9 cellular contexts compared by ENCODE assay signal in genomic region chr3:30347679-30348216, GRCh38.
DNase-seq lines count a peak whose midpoint lies in the region; ATAC-seq and TF ChIP-seq lines count a peak whose summit lies in the region.
"Had no signal": no experiment of that assay in that cellular context is flagged by ENCODE, and none has a peak within 500 bp of the region (broad histone marks: within the 10 kb centered on the region; RNA-seq: fewer than 3 reads in every experiment).

No MANE protein-coding gene starts in this region.

- peak overlapping the region in 1 of 3 donors; percentile 33 for H3K4me3 Mint-ChIP-seq in T-cell
- H3K4me3 Mint-ChIP-seq: nephron had no signal

- POLR2A ChIA-PET in T-cell (lab: Charles Lee) (interaction anchor here in 1 of 2 donors (0.6 kb wide), 1 partner anchor 316 kb away, joined by 3 read pairs; no protein-coding TSS in a partner anchor), OCI-LY7 (lab: Charles Lee) (interaction anchor here (0.6 to 1.1 kb wide), 3 partner anchors 9 to 1182 kb away, joined by 3 read pairs; no protein-coding TSS in a partner anchor)

- peaks cover 65 to 72% (median 69%) of the 10 kb centered on the region in 3 donors for H3K4me1 Mint-ChIP-seq in T-cell

- ATAC-seq in GM18511 (IDR thresholded peaks at IDR 0.05; ENCODE audit: unreplicated experiment) (peak; percentile 94), HG02884 (IDR thresholded peaks at IDR 0.05; ENCODE audit: unreplicated experiment) (peak; percentile 98), T-cell (replicated peaks in 1 of 4) (peak; percentile 79 to 95 (median 86)), GM19324 (IDR thresholded peaks at IDR 0.05; ENCODE audit: low FRiP score, unreplicated experiment) (no peak), heart right ventricle (no peak)

- TF ChIP-seq CTCF in fibroblast of villous mesenchyme (IDR thresholded peaks at IDR 0.05; ENCODE audit: insufficient read depth, low read depth, low read length) (no peak), OCI-LY7 (conservative IDR thresholded peaks at IDR 0.05; ENCODE audit: low read length) (no peak), heart right ventricle (IDR thresholded peaks at IDR 0.05) (no peak)

- no peaks in the 10 kb centered on the region for H4K20me1 ChIP-seq in OCI-LY7 (ENCODE audit: insufficient read depth, low read length)

- no peaks in the 10 kb centered on the region for H3K27me3 Mint-ChIP-seq in T-cell

- H3K27ac ChIP-seq in OCI-LY7 (ENCODE audit: low read depth, low read length, poor library complexity, severe bottlenecking) (no peak overlapping the region), heart right ventricle (peak overlapping the region in 3 of 10 donors; percentile 39 to 66 (median 65))

- H3K9me2 ChIP-seq in OCI-LY7 (ENCODE audit: insufficient read depth, low read length) = no peaks in the 10 kb centered on the region

- WGBS in heart right ventricle, 2 donors = 77 to 86% methylated on average over 1 of the region's 1 CpG

- CTCF ChIA-PET in T-cell (lab: Charles Lee) (interaction anchor here in 1 of 2 donors (0.9 kb wide), 1 partner anchor 346 kb away, joined by 3 read pairs; no protein-coding TSS in a partner anchor), OCI-LY7 (lab: Charles Lee; ENCODE audit: unreplicated experiment) (no interaction called here)

- no peaks in the 10 kb centered on the region for H3K36me3 ChIP-seq in OCI-LY7 (ENCODE audit: insufficient read depth, low read length)
- no peaks in the 10 kb centered on the region for H3K36me3 ChIP-seq in heart right ventricle

- H3K4me1 ChIP-seq in OCI-LY7 (ENCODE audit: insufficient read depth, low read length, poor library complexity, severe bottlenecking) (no peaks in the 10 kb centered on the region), heart right ventricle (peaks cover 3 to 85% (median 51%) of the 10 kb centered on the region in 9 donors)

- H3K36me3 Mint-ChIP-seq in T-cell = no peaks in the 10 kb centered on the region

- H3K4me2 ChIP-seq in OCI-LY7 (ENCODE audit: low read length) = no peak overlapping the region

- H2AFZ ChIP-seq in OCI-LY7 (ENCODE audit: low read length) = no peak overlapping the region

- intact Hi-C loops in OCI-LY7 (cut with micrococcal nuclease; ENCODE audit: unreplicated experiment) (no loop called here), heart right ventricle (cut with DNase I) (loop anchor here in 4 of 10 donors (5.0 to 10.0 kb wide), 4 partner anchors 113 to 347 kb away; partner anchors contain the start of gene TGFBR2 (in 1 of the 4))

- H3K79me2 ChIP-seq in OCI-LY7 (ENCODE audit: insufficient read depth, low read depth, low read length) = no peaks in the 10 kb centered on the region

- no TSS peak for BruUV-seq in OCI-LY7 (replicated peaks; lab: Mats Ljungman, UMichigan)

- no peaks in the 10 kb centered on the region for H3K27me3 ChIP-seq in heart right ventricle

- H3K9me3 ChIP-seq in OCI-LY7 (ENCODE audit: low read length) = no peaks in the 10 kb centered on the region
- no peaks in the 10 kb centered on the region for H3K9me3 ChIP-seq in heart right ventricle

- peak overlapping the region in 1 of 2 donors; percentile 1 for H3K27ac Mint-ChIP-seq in T-cell
- H3K27ac Mint-ChIP-seq: nephron had no signal

- DNase-seq in T-cell (no peak), fibroblast of villous mesenchyme (ENCODE audit: low read depth) (peak; percentile 55), OCI-LY7 (ENCODE audit: low spot score) (no peak), LoVo (ENCODE audit: low spot score) (no peak), heart right ventricle (no peak)

- no peak overlapping the region for H3K4me3 ChIP-seq in fibroblast of villous mesenchyme (ENCODE audit: low read depth, low read length)
- no peak overlapping the region for H3K4me3 ChIP-seq in OCI-LY7 (ENCODE audit: low read depth, low read length, poor library complexity, severe bottlenecking)
- H3K4me3 ChIP-seq in heart right ventricle = no peak overlapping the region

- no peaks in the 10 kb centered on the region for H3K9me3 Mint-ChIP-seq in T-cell
- H3K9me3 Mint-ChIP-seq: nephron had no signal

Comparison
In these comparisons a context has a peak if more than half of its experiments do, and no peak if none do; other contexts are left out.
1. ATAC-seq: peak in GM18511 (single experiment), HG02884 (single experiment) and T-cell (4 of 4); none in GM19324 (single experiment) and heart right ventricle (0 of 8).